ENCODE assay signal across 8 cellular contexts in the genomic region with DNA sequence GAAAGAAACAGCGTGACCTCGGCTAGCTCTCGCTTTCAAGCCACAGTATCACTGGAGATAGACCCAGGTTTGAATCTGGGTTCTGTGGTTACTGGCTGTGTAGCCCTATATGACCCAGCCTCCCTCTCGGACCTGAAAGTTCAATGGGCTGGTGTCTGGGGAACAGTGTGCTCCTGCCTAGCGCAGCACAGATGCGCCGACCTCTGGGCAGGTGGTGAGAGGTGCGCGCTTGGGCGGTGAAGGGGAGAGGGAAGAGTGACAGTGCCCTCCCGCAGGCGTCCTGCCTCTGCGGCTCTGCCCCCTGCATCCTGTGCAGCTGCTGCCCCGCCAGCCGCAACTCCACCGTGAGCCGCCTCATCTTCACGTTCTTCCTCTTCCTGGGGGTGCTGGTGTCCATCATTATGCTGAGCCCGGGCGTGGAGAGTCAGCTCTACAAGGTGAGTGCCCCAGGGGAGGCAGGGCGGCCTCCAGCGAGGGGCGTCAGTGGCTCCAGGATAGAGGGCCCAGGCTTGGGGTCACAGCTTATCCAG. TPM values are rescaled to one million over a fixed set of nuclear protein-coding genes. Genes with fewer than 3 reads are reported as not detected.
DNase-seq lines count a peak whose midpoint lies in the region; ATAC-seq lines count a peak whose summit lies in the region.

No MANE protein-coding gene starts in this region.

- H3K9me3 Mint-ChIP-seq in activated CD8-positive, alpha-beta T cell treated with anti-CD3 and anti-CD28 coated beads, Interleukin-2, amount 10 ng/mL, durations not matched to agents 7 days and 5 days (ENCODE audit: insufficient read depth): no peaks in the 10 kb centered on the region

- H3K4me1 Mint-ChIP-seq in activated CD8-positive, alpha-beta T cell treated with anti-CD3 and anti-CD28 coated beads, Interleukin-2, amount 10 ng/mL, durations not matched to agents 7 days and 5 days (ENCODE audit: low read depth): peaks cover 18% of the 10 kb centered on the region

- in situ Hi-C loops in G401 (cut with HindIII; ENCODE audit: low sequenced_read_pairs): no loop called here

- ATAC-seq in GM18498 (IDR thresholded peaks at IDR 0.05; ENCODE audit: unreplicated experiment) (peak; percentile 84), GM21367 (IDR thresholded peaks at IDR 0.05; ENCODE audit: unreplicated experiment) (peak; percentile 64), HG03280 (IDR thresholded peaks at IDR 0.05; ENCODE audit: unreplicated experiment) (peak; percentile 62)
- ATAC-seq in activated CD8-positive, alpha-beta T cell treated with anti-CD3 and anti-CD28 coated beads, Interleukin-2, amount 10 ng/mL, durations not matched to agents 7 days and 5 days: peak; percentile 56

- POLR2A ChIA-PET in activated CD8-positive, alpha-beta T cell treated with anti-CD3 and anti-CD28 coated beads, Interleukin-2, amount 10 ng/mL, durations not matched to agents 7 days and 5 days (lab: Charles Lee): interaction anchor here (0.6 kb wide), 1 partner anchor 156 kb away, joined by 3 read pairs; no protein-coding TSS in a partner anchor

- peaks cover 17% of the 10 kb centered on the region for H3K27me3 Mint-ChIP-seq in activated CD8-positive, alpha-beta T cell treated with anti-CD3 and anti-CD28 coated beads, Interleukin-2, amount 10 ng/mL, durations not matched to agents 7 days and 5 days (ENCODE audit: low read depth)

- H3K4me3 Mint-ChIP-seq in activated CD8-positive, alpha-beta T cell treated with anti-CD3 and anti-CD28 coated beads, Interleukin-2, amount 10 ng/mL, durations not matched to agents 7 days and 5 days: no peak overlapping the region

- CTCF ChIA-PET in activated CD8-positive, alpha-beta T cell treated with anti-CD3 and anti-CD28 coated beads, Interleukin-2, amount 10 ng/mL, durations not matched to agents 7 days and 5 days (lab: Charles Lee): interaction anchor here (1.8 to 6.4 kb wide), 5 partner anchors 28 to 366 kb away, joined by 5 to 46 read pairs (median 23); a partner anchor contains a TSS

- H3K36me3 Mint-ChIP-seq in activated CD8-positive, alpha-beta T cell treated with anti-CD3 and anti-CD28 coated beads, Interleukin-2, amount 10 ng/mL, durations not matched to agents 7 days and 5 days (ENCODE audit: low read depth): no peaks in the 10 kb centered on the region

- no peak overlapping the region for H3K27ac Mint-ChIP-seq in activated CD8-positive, alpha-beta T cell treated with anti-CD3 and anti-CD28 coated beads, Interleukin-2, amount 10 ng/mL, durations not matched to agents 7 days and 5 days

- peak; percentile 34 for DNase-seq in activated CD8-positive, alpha-beta T cell treated with anti-CD3 and anti-CD28 coated beads, Interleukin-2, amount 10 ng/mL, durations not matched to agents 7 days and 5 days
- DNase-seq in G401 (ENCODE audit: low spot score) (no peak), medulla oblongata (ENCODE audit: extremely low spot score) (no peak), NCI-H1436 treated with DMSO at 0.1 percent for 48 hours (lab: John Stamatoyannopoulos, UW) (no peak)
- no peak for DNase-seq in activated effector memory CD4-positive, alpha-beta T cell treated with anti-CD3 and anti-CD28 coated beads, Interleukin-2, amount 50 U/mL, for 16 hours

RNA-seq across cellular contexts. Expression of a gene that starts 10.5 kb away (rescaled TPM):
- total RNA-seq in activated CD8-positive, alpha-beta T cell treated with anti-CD3 and anti-CD28 coated beads, Interleukin-2, amount 10 ng/mL, durations not matched to agents 7 days and 5 days: under 1 TPM in 1 of 2 experiments, not detected in 1; 0.13 TPM
- total RNA-seq in G401 (2014; rRNA removed; shearing (Covaris generic)): 12.9 and 15.6 TPM in 2 replicates

RNA-seq across cellular contexts. Expression of a gene that starts 50.6 kb away (rescaled TPM):
- total RNA-seq in activated CD8-positive, alpha-beta T cell treated with anti-CD3 and anti-CD28 coated beads, Interleukin-2, amount 10 ng/mL, durations not matched to agents 7 days and 5 days: not detected
- total RNA-seq in G401 (2014; rRNA removed; shearing (Covaris generic)): 0.25 TPM in 1 of 2 replicates, not detected in the other

Comparison
In these comparisons a context has a peak if more than half of its experiments do, and no peak if none do; other contexts are left out.
1. RNA of a gene that starts 10.5 kb away (total RNA-seq): 12.9 to 15.6 TPM in G401; 0.13 TPM in activated CD8-positive, alpha-beta T cell treated with anti-CD3 and anti-CD28 coated beads, Interleukin-2, amount 10 ng/mL, durations not matched to agents 7 days and 5 days; every median in the first group is over 10 times any median in the second.
2. Peak in every context shown above with its lines, with median percentiles within 50 percentile points of each other: ATAC-seq.